ENCODE assay signal across 2 cellular contexts in the genomic region with DNA sequence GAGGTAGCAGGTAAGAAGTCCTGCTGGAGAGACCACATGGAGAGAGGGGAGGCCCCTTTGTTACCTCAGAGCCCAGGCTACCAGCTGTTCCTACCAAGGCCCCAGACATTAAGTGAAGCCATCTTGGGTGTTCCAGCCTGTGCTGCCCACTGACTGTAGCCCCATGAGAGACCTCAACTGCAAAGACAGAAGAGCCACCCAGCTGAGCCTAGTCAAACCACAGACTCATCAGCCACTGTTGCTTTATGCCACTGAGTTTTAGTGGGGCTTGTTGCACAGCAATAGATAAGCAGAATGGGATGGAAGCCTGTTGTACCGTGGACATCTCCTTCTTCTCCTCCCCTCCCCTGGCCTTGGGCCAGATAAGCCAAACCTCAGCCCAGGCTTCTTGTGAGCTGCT.
TF ChIP-seq lines count a peak whose summit lies in the region.

No MANE protein-coding gene starts in this region.

TF ChIP-seq in HepG2, 621 proteins besides CTCF, POLR2A, EP300 and RAD21:
- TF ChIP-seq ZNF331 (CRISPR knock-in tag; IDR thresholded peaks at IDR 0.05) (peak; percentile 99), ARNT (IDR thresholded peaks at IDR 0.05) (no peak)

TF ChIP-seq in H1, 55 proteins besides CTCF, POLR2A, EP300 and RAD21:
- TF ChIP-seq TCF12 (IDR thresholded peaks at IDR 0.05; ENCODE audit: low read depth, low read length) (no peak), SAP30 (IDR thresholded peaks at IDR 0.05; ENCODE audit: insufficient read depth, insufficient replicate concordance, low read length) (no peak), MAFK (IDR thresholded peaks at IDR 0.05; ENCODE audit: low read depth, low read length) (no peak), RNF2 (IDR thresholded peaks at IDR 0.05; ENCODE audit: borderline replicate concordance, low read depth, low read length, missing control alignments, poor library complexity, severe bottlenecking) (no peak), SUZ12 (IDR thresholded peaks at IDR 0.05; ENCODE audit: low read length) (no peak), NRF1 (IDR thresholded peaks at IDR 0.05; ENCODE audit: low read depth, low read length) (no peak), RFX5 (IDR thresholded peaks at IDR 0.05; ENCODE audit: borderline replicate concordance, low read depth, low read length) (no peak), CEBPB (IDR thresholded peaks at IDR 0.05; ENCODE audit: low read depth, low read length) (no peak), CBX5 (IDR thresholded peaks at IDR 0.05; ENCODE audit: low read depth, low read length) (no peak), GABPA (IDR thresholded peaks at IDR 0.05; ENCODE audit: borderline replicate concordance, insufficient read depth, low read length) (no peak)
- TF ChIP-seq, protein P1, sequence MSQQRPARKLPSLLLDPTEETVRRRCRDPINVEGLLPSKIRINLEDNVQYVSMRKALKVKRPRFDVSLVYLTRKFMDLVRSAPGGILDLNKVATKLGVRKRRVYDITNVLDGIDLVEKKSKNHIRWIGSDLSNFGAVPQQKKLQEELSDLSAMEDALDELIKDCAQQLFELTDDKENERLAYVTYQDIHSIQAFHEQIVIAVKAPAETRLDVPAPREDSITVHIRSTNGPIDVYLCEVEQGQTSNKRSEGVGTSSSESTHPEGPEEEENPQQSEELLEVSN (IDR thresholded peaks at IDR 0.05) = no peak
- TF ChIP-seq, protein P2, sequence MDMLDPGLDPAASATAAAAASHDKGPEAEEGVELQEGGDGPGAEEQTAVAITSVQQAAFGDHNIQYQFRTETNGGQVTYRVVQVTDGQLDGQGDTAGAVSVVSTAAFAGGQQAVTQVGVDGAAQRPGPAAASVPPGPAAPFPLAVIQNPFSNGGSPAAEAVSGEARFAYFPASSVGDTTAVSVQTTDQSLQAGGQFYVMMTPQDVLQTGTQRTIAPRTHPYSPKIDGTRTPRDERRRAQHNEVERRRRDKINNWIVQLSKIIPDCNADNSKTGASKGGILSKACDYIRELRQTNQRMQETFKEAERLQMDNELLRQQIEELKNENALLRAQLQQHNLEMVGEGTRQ (IDR thresholded peaks at IDR 0.05; ENCODE audit: low read length) = no peak
